8 cellular contexts compared by ENCODE assay signal in the genomic region with DNA sequence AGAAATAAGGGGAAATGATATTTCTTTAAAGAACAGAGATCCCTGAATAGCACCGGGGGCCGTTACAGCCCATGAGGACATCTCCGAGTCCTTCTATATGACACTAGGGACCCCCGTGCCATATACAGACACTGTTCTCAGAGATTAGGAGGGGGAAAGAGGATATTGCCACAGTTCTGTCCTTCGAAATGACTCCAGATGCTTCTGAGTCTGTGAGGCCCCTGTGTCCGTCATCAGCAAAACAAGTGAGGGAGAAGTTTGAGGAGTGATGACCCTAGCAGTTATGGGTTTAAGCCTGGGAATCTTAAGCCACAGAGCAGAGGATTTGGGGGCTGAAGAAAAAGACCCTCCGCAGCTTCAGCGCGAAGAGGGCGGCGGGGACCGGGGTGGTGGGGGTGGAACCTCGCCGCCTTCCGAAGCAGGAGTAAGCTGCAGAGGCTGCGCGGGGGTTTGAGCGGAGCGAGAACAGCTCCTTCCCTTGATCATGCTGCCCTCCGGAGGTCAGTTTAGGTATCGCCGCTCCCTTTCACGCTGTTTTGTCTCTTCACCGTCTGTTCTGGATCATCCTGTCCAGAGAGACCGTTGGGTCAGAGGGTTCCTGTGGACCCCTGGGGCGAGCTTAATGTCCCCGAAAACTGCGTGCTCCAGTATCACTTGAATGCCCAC. TPM values are rescaled to one million over a fixed set of nuclear protein-coding genes. Genes with fewer than 3 reads are reported as not detected.
DNase-seq lines count a peak whose midpoint lies in the region; TF ChIP-seq lines count a peak whose summit lies in the region.

No MANE protein-coding gene starts in this region.

- DNase-seq in DMS114 treated with DMSO at 0.1 percent for 48 hours (lab: John Stamatoyannopoulos, UW; ENCODE audit: unreplicated experiment) (peak; percentile 90), HFFc6 (peak; percentile 75), NCI-H146 (lab: John Stamatoyannopoulos, UW) (peak; percentile 68), SW480 (ENCODE audit: low spot score) (peak; percentile 70), adipocyte (ENCODE audit: low read depth) (peak; percentile 96), cardiac muscle cell (ENCODE audit: low read depth in 1 of 2, low spot score in 1 of 2) (peak; percentile 89 to 91), thyroid gland (peak; percentile 86 to 87)

- H3K4me3 ChIP-seq in adipocyte (ENCODE audit: low read length): peak overlapping the region; percentile 90
- H3K4me3 ChIP-seq in cardiac muscle cell: peak overlapping the region; percentile 45
- H3K4me3 ChIP-seq in parathyroid adenoma (ENCODE audit: low read depth, low read length): peak overlapping the region; percentile 71
- H3K4me3 ChIP-seq in thyroid gland (replicated peaks in 1 of 3): peak overlapping the region in 2 of 3 donors; percentile 47 to 48

- peaks cover 61% of the 10 kb centered on the region for H3K4me1 Mint-ChIP-seq in HFFc6 (ENCODE audit: low read depth)

- TF ChIP-seq POLR2A in thyroid gland (IDR thresholded peaks at IDR 0.05): no peak

- peaks cover 20% of the 10 kb centered on the region for H3K36me3 Mint-ChIP-seq in HFFc6 (ENCODE audit: low read depth)

- TF ChIP-seq CTCF in HFFc6 (IDR thresholded peaks at IDR 0.05) (peak; percentile 98), cardiac muscle cell (IDR thresholded peaks at IDR 0.05; ENCODE audit: low read depth, low read length) (peak; percentile 85), parathyroid adenoma (IDR thresholded peaks at IDR 0.05) (peak; percentile 97), thyroid gland (IDR thresholded peaks at IDR 0.05) (peak; percentile 95 to 98 (median 98))

- H3K27ac ChIP-seq in cardiac muscle cell (no peak overlapping the region), parathyroid adenoma (peak overlapping the region; percentile 94), thyroid gland (peak overlapping the region; percentile 89 to 96 (median 95))

- 4 to 8% methylated on average over 16 to 28 of the region's 28 CpGs for WGBS in thyroid gland, 2 donors

- H3K9me3 Mint-ChIP-seq in HFFc6: no peaks in the 10 kb centered on the region

- intact Hi-C loops in thyroid gland (cut with DNase I): loop anchor here (2.0 to 10.0 kb wide), 4 partner anchors 47 to 233 kb away; a partner anchor contains a TSS

- peak overlapping the region; percentile 99 for H3K27ac Mint-ChIP-seq in HFFc6

- no peaks in the 10 kb centered on the region for H3K79me2 ChIP-seq in parathyroid adenoma

- H3K36me3 ChIP-seq in adipocyte (ENCODE audit: control insufficient read depth, insufficient read depth, low read length, severe bottlenecking) (peaks cover 8% of the 10 kb centered on the region), cardiac muscle cell (no peaks in the 10 kb centered on the region), parathyroid adenoma (ENCODE audit: control insufficient read depth, insufficient read depth, low read length) (no peaks in the 10 kb centered on the region), thyroid gland (no peaks in the 10 kb centered on the region)

- peak overlapping the region; percentile 89 for H3K4me3 Mint-ChIP-seq in HFFc6

- peak overlapping the region; percentile 89 for H2AFZ ChIP-seq in parathyroid adenoma

- H3K9me3 ChIP-seq in adipocyte (ENCODE audit: control insufficient read depth, low read length) (no peaks in the 10 kb centered on the region), cardiac muscle cell (ENCODE audit: low read depth) (no peaks in the 10 kb centered on the region), parathyroid adenoma (ENCODE audit: control insufficient read depth, low read length) (no peaks in the 10 kb centered on the region), thyroid gland (no peaks in the 10 kb centered on the region)

- H3K4me1 ChIP-seq in adipocyte (ENCODE audit: control insufficient read depth, insufficient read depth, low read length) (peaks cover 45% of the 10 kb centered on the region), cardiac muscle cell (ENCODE audit: low read depth) (no peaks in the 10 kb centered on the region), parathyroid adenoma (peaks cover 10% of the 10 kb centered on the region), thyroid gland (peaks cover 10 to 16% of the 10 kb centered on the region in 2 donors)

- H3K9ac ChIP-seq in adipocyte (ENCODE audit: low read length): peak overlapping the region; percentile 89
- H3K9ac ChIP-seq in parathyroid adenoma: no peak overlapping the region

- H3K27me3 ChIP-seq in adipocyte (replicated peaks; ENCODE audit: control insufficient read depth, insufficient read depth, low read length) (no peaks in the 10 kb centered on the region), cardiac muscle cell (peaks cover 9% of the 10 kb centered on the region), parathyroid adenoma (ENCODE audit: control insufficient read depth, insufficient read depth, low read length) (no peaks in the 10 kb centered on the region), thyroid gland (no peaks in the 10 kb centered on the region)

- H3K4me2 ChIP-seq in parathyroid adenoma (ENCODE audit: low read length): peak overlapping the region; percentile 93

- peaks cover 6% of the 10 kb centered on the region for H3K27me3 Mint-ChIP-seq in HFFc6 (ENCODE audit: insufficient read depth)

RNA-seq across cellular contexts. Expression of a gene that starts 23.6 kb away (rescaled TPM):
- total RNA-seq in HFFc6 (2021; fragmentation: NEBNext Ultra II Directional; extraction: Animal tissue kit (Norgen Biotek cat#: 25700)): 10 to 100 TPM; 35.7 to 51.4 (median 44.4) TPM
- total RNA-seq in cardiac muscle cell (34.4 and 37.1 TPM in 2 replicates), thyroid gland (10 to 100 TPM; 45.5 to 64.8 (median 54.8) TPM)
- polyA plus RNA-seq in cardiac muscle cell: 55.2 and 64.8 TPM in 2 replicates

RNA-seq across cellular contexts. Expression of a gene that starts 23.8 kb away (rescaled TPM):
- total RNA-seq in HFFc6 (2021; fragmentation: NEBNext Ultra II Directional; extraction: Animal tissue kit (Norgen Biotek cat#: 25700)): 1,000 to 10,000 TPM; 1,449 to 2,347 (median 1,965) TPM
- total RNA-seq in cardiac muscle cell (2,022 and 2,161 TPM in 2 replicates), thyroid gland (1,000 to 10,000 TPM; 1,790 to 3,429 (median 2,432) TPM)
- polyA plus RNA-seq in cardiac muscle cell: 1,298 and 1,698 TPM in 2 replicates

RNA-seq across cellular contexts. Expression of a gene that starts 28.8 kb away (rescaled TPM):
- total RNA-seq in HFFc6 (2021; fragmentation: NEBNext Ultra II Directional; extraction: Animal tissue kit (Norgen Biotek cat#: 25700)): 1 to 10 TPM in 5 of 6 experiments, under 1 TPM in 1; 0.66 to 3.0 (median 2.7) TPM
- total RNA-seq in cardiac muscle cell (11.7 and 15.5 TPM in 2 replicates), thyroid gland (10 to 100 TPM; 10.5 to 19.8 (median 16.4) TPM)
- 11.0 and 15.8 TPM in 2 replicates for polyA plus RNA-seq in cardiac muscle cell

RNA-seq across cellular contexts. Expression of a gene that starts 39.8 kb away (rescaled TPM):
- 10 to 100 TPM; 43.4 to 55.1 (median 52.1) TPM for total RNA-seq in HFFc6 (2021; fragmentation: NEBNext Ultra II Directional; extraction: Animal tissue kit (Norgen Biotek cat#: 25700))
- 37.0 and 51.4 TPM in 2 replicates for total RNA-seq in cardiac muscle cell
- polyA plus RNA-seq in cardiac muscle cell: 42.1 and 44.2 TPM in 2 replicates
- total RNA-seq in thyroid gland: 10 to 100 TPM; 20.3 to 40.2 (median 24.7) TPM

RNA-seq across cellular contexts. Expression of a gene that starts 40.9 kb away (rescaled TPM):
- total RNA-seq in HFFc6 (2021; fragmentation: NEBNext Ultra II Directional; extraction: Animal tissue kit (Norgen Biotek cat#: 25700)): 10 to 100 TPM; 71.0 to 89.9 (median 74.6) TPM
- total RNA-seq in cardiac muscle cell (34.8 and 58.9 TPM in 2 replicates), thyroid gland (10 to 100 TPM; 25.8 to 63.9 (median 45.2) TPM)
- 46.3 and 70.4 TPM in 2 replicates for polyA plus RNA-seq in cardiac muscle cell
